Comparison of ENCODE assay signal across 10 cellular contexts in the genomic region with DNA sequence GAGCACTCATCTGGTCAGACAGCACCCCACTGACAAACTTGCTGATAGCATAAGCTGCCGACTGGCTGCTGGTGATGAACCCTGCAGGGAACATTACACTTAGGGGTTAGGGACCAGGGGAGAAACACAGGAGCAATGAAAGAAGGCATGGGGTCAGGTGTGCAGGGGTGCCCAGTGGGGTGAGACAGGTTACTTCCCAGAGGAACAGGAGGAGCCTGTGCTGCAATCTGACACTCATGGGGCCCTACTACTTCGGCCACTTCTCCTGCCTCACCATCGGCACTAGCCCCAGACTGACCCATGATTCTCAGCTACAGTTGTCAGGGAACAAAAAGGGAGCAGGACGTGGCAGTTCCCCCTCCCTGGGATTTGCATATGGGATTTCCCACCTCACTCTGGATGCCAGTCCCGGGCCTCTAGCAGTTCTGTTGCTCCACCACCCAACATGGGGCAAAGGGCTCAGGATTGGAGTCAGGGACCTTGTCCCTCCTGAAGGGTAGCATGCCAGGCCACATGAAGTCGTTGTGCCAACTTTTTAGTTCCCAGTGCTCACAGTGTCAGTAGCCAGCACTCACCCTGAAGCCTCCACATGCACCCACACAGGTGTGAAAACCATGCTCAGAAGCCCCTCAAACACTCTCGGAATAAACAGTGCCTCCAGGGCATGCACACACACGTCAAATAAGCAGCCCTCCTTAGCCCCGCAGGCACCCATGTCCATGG. TPM values are rescaled to one million over a fixed set of nuclear protein-coding genes. Genes with fewer than 3 reads are reported as not detected.
DNase-seq lines count a peak whose midpoint lies in the region; ATAC-seq and TF ChIP-seq lines count a peak whose summit lies in the region.
"Had no signal": no experiment of that assay in that cellular context is flagged by ENCODE, and none has a peak within 500 bp of the region (broad histone marks: within the 10 kb centered on the region; RNA-seq: fewer than 3 reads in every experiment).

No MANE protein-coding gene starts in this region.

- H3K4me3 Mint-ChIP-seq in activated CD8-positive, alpha-beta memory T cell treated with anti-CD3 and anti-CD28 coated beads, Interleukin-2, amount 10 ng/mL, durations not matched to agents 7 days and 5 days, result peak overlapping the region; percentile 71
- peak overlapping the region; percentile 75 for H3K4me3 Mint-ChIP-seq in activated T-helper 2 cell treated with anti-CD3 and anti-CD28 coated beads, Interferon-gamma antibody, Interleukin-2, Interleukin-4, amounts not matched to agents 10 μg/mL and 5 μg/mL and 100 μg/mL, durations not matched to agents 14 hours and 24 hours and 36 hours (ENCODE audit: low read depth)

- H3K9me3 ChIP-seq in right lobe of liver, result no peaks in the 10 kb centered on the region
- H3K9me3 ChIP-seq in stomach, result no peaks in the 10 kb centered on the region

- CTCF ChIA-PET in activated CD8-positive, alpha-beta memory T cell treated with anti-CD3 and anti-CD28 coated beads, Interleukin-2, amount 10 ng/mL, durations not matched to agents 7 days and 5 days (lab: Charles Lee), result interaction anchor here (1.0 kb wide), 1 partner anchor 10 kb away, joined by 4 read pairs; a partner anchor contains a TSS

- TF ChIP-seq CTCF in right lobe of liver (IDR thresholded peaks at IDR 0.05), result no peak
- TF ChIP-seq CTCF in stomach (IDR thresholded peaks at IDR 0.05), result no peak

- no peaks in the 10 kb centered on the region for H3K27me3 ChIP-seq in right lobe of liver
- no peaks in the 10 kb centered on the region for H3K27me3 ChIP-seq in stomach

- intact Hi-C loops in activated T-helper 2 cell treated with anti-CD3 and anti-CD28 coated beads, Interferon-gamma antibody, Interleukin-2, Interleukin-4, amounts not matched to agents 10 μg/mL and 5 μg/mL and 100 μg/mL, durations not matched to agents 14 hours and 24 hours and 36 hours (cut with micrococcal nuclease), result no loop called here
- intact Hi-C loops in right lobe of liver (cut with DNase I) (no loop called here), stomach (cut with DNase I; ENCODE audit: low total_unique reads) (no loop called here)

- H3K4me3 ChIP-seq in right lobe of liver (peak overlapping the region; percentile 66 to 96 (median 81)), stomach (peak overlapping the region in 2 of 4 donors; percentile 12 to 85)

- H3K4me1 ChIP-seq in right lobe of liver (peaks cover 2 to 44% (median 18%) of the 10 kb centered on the region in 4 donors), stomach (peaks cover 28 to 69% (median 63%) of the 10 kb centered on the region in 4 donors)

- H3K36me3 Mint-ChIP-seq in activated CD8-positive, alpha-beta memory T cell treated with anti-CD3 and anti-CD28 coated beads, Interleukin-2, amount 10 ng/mL, durations not matched to agents 7 days and 5 days, result peaks cover 14% of the 10 kb centered on the region
- H3K36me3 Mint-ChIP-seq in activated T-helper 2 cell treated with anti-CD3 and anti-CD28 coated beads, Interferon-gamma antibody, Interleukin-2, Interleukin-4, amounts not matched to agents 10 μg/mL and 5 μg/mL and 100 μg/mL, durations not matched to agents 14 hours and 24 hours and 36 hours (ENCODE audit: low read depth), result peaks cover 38% of the 10 kb centered on the region

- no peak for TF ChIP-seq EP300 in stomach (IDR thresholded peaks at IDR 0.05)

- H3K27ac ChIP-seq in right lobe of liver (peak overlapping the region; percentile 45 to 86 (median 67)), stomach (peak overlapping the region in 4 of 5 donors; percentile 89 to 93 (median 92))

- H3K9me3 Mint-ChIP-seq in activated CD8-positive, alpha-beta memory T cell treated with anti-CD3 and anti-CD28 coated beads, Interleukin-2, amount 10 ng/mL, durations not matched to agents 7 days and 5 days (ENCODE audit: low read depth), result no peaks in the 10 kb centered on the region
- no peaks in the 10 kb centered on the region for H3K9me3 Mint-ChIP-seq in activated T-helper 2 cell treated with anti-CD3 and anti-CD28 coated beads, Interferon-gamma antibody, Interleukin-2, Interleukin-4, amounts not matched to agents 10 μg/mL and 5 μg/mL and 100 μg/mL, durations not matched to agents 14 hours and 24 hours and 36 hours

- WGBS in right lobe of liver (ENCODE audit: insufficient coverage, low coverage, low lambda C conversion rate, missing lambda C conversion rate), result 29% methylated on average over 1 of the region's 9 CpGs
- 35 to 64% (median 41%) methylated on average over 8 to 9 of the region's 9 CpGs for WGBS in stomach, 5 donors

- H3K4me1 Mint-ChIP-seq in activated CD8-positive, alpha-beta memory T cell treated with anti-CD3 and anti-CD28 coated beads, Interleukin-2, amount 10 ng/mL, durations not matched to agents 7 days and 5 days, result peaks cover 33% of the 10 kb centered on the region
- peaks cover 22% of the 10 kb centered on the region for H3K4me1 Mint-ChIP-seq in activated T-helper 2 cell treated with anti-CD3 and anti-CD28 coated beads, Interferon-gamma antibody, Interleukin-2, Interleukin-4, amounts not matched to agents 10 μg/mL and 5 μg/mL and 100 μg/mL, durations not matched to agents 14 hours and 24 hours and 36 hours (ENCODE audit: low read depth)

- DNase-seq in activated CD8-positive, alpha-beta memory T cell treated with anti-CD3 and anti-CD28 coated beads, Interleukin-2, amount 10 ng/mL, durations not matched to agents 7 days and 5 days, result no peak
- DNase-seq in activated CD8-positive, alpha-beta memory T cell treated with anti-CD3 and anti-CD28 coated beads, Interleukin-2, amount 50 U/mL, for 4 hours, result no peak
- DNase-seq in activated T-helper 2 cell treated with anti-CD3 and anti-CD28 coated beads, Interferon-gamma antibody, Interleukin-2, Interleukin-4, amounts not matched to agents 10 μg/mL and 5 μg/mL and 100 μg/mL, durations not matched to agents 14 hours and 24 hours and 36 hours (ENCODE audit: low spot score), result no peak
- DNase-seq in right lobe of liver (peak; percentile 60 to 92 (median 89)), stomach (no peak), dedifferentiated amniotic fluid mesenchymal stem cell (ENCODE audit: extremely low spot score) (no peak), DMS79 treated with DMSO at 0.1 percent for 48 hours (lab: John Stamatoyannopoulos, UW) (no peak)
- DNase-seq: effector CD8-positive, alpha-beta T cell; NCI-H446 had no signal

- peak overlapping the region; percentile 83 for H3K27ac Mint-ChIP-seq in activated CD8-positive, alpha-beta memory T cell treated with anti-CD3 and anti-CD28 coated beads, Interleukin-2, amount 10 ng/mL, durations not matched to agents 7 days and 5 days
- peak overlapping the region; percentile 4 for H3K27ac Mint-ChIP-seq in activated T-helper 2 cell treated with anti-CD3 and anti-CD28 coated beads, Interferon-gamma antibody, Interleukin-2, Interleukin-4, amounts not matched to agents 10 μg/mL and 5 μg/mL and 100 μg/mL, durations not matched to agents 14 hours and 24 hours and 36 hours

- ATAC-seq in activated CD8-positive, alpha-beta memory T cell treated with anti-CD3 and anti-CD28 coated beads, Interleukin-2, amount 10 ng/mL, durations not matched to agents 7 days and 5 days, result no peak
- ATAC-seq in right lobe of liver (peak; percentile 14 to 58 (median 48)), HG03095 (IDR thresholded peaks at IDR 0.05; ENCODE audit: unreplicated experiment) (no peak)

- H3K27me3 Mint-ChIP-seq in activated CD8-positive, alpha-beta memory T cell treated with anti-CD3 and anti-CD28 coated beads, Interleukin-2, amount 10 ng/mL, durations not matched to agents 7 days and 5 days, result no peaks in the 10 kb centered on the region
- H3K27me3 Mint-ChIP-seq in activated T-helper 2 cell treated with anti-CD3 and anti-CD28 coated beads, Interferon-gamma antibody, Interleukin-2, Interleukin-4, amounts not matched to agents 10 μg/mL and 5 μg/mL and 100 μg/mL, durations not matched to agents 14 hours and 24 hours and 36 hours (ENCODE audit: low read depth), result no peaks in the 10 kb centered on the region

- TF ChIP-seq POLR2A in right lobe of liver (IDR thresholded peaks at IDR 0.05) (peak; percentile 25), stomach (IDR thresholded peaks at IDR 0.05) (no peak)

- H3K36me3 ChIP-seq in right lobe of liver (peaks cover 0 to 21% (median 11%) of the 10 kb centered on the region in 4 donors), stomach (peaks cover 16 to 45% (median 41%) of the 10 kb centered on the region in 4 donors)

RNA-seq across cellular contexts. Expression of a gene that starts 2.2 kb away (rescaled TPM):
- 10 to 100 TPM; 26.0 to 26.5 TPM for total RNA-seq in activated CD8-positive, alpha-beta memory T cell treated with anti-CD3 and anti-CD28 coated beads, Interleukin-2, amount 10 ng/mL, durations not matched to agents 7 days and 5 days
- total RNA-seq in activated T-helper 2 cell treated with anti-CD3 and anti-CD28 coated beads, Interferon-gamma antibody, Interleukin-2, Interleukin-4, amounts not matched to agents 10 μg/mL and 5 μg/mL and 100 μg/mL, durations not matched to agents 14 hours and 24 hours and 36 hours, result 31.7 and 34.4 TPM in 2 replicates
- total RNA-seq in right lobe of liver (100 to 1,000 TPM in 4 of 6 experiments, 10 to 100 TPM in 2; 78.5 to 177 (median 147) TPM), stomach (100 to 1,000 TPM in 1 of 5 donors, 10 to 100 TPM in 4; 16.3 to 126 (median 23.5) TPM)
- 10 to 100 TPM; 12.4 to 14.6 (median 13.0) TPM for polyA plus RNA-seq in stomach

RNA-seq across cellular contexts. Expression of a gene that starts 9.9 kb away (rescaled TPM):
- 10 to 100 TPM; 73.9 to 91.5 TPM for total RNA-seq in activated CD8-positive, alpha-beta memory T cell treated with anti-CD3 and anti-CD28 coated beads, Interleukin-2, amount 10 ng/mL, durations not matched to agents 7 days and 5 days
- total RNA-seq in activated T-helper 2 cell treated with anti-CD3 and anti-CD28 coated beads, Interferon-gamma antibody, Interleukin-2, Interleukin-4, amounts not matched to agents 10 μg/mL and 5 μg/mL and 100 μg/mL, durations not matched to agents 14 hours and 24 hours and 36 hours, result 121 and 128 TPM in 2 replicates
- 10 to 100 TPM; 17.2 to 46.3 (median 33.4) TPM for total RNA-seq in right lobe of liver
- total RNA-seq in stomach, result 10 to 100 TPM; 13.4 to 81.4 (median 20.0) TPM
- polyA plus RNA-seq in stomach, result 10 to 100 TPM; 29.6 to 49.6 (median 34.1) TPM

RNA-seq across cellular contexts. Expression of a gene that starts 10.4 kb away (rescaled TPM):
- total RNA-seq in activated CD8-positive, alpha-beta memory T cell treated with anti-CD3 and anti-CD28 coated beads, Interleukin-2, amount 10 ng/mL, durations not matched to agents 7 days and 5 days, result 1,000 to 10,000 TPM in 1 of 2 experiments, 100 to 1,000 TPM in 1; 945 to 1,070 TPM
- 1,728 and 1,773 TPM in 2 replicates for total RNA-seq in activated T-helper 2 cell treated with anti-CD3 and anti-CD28 coated beads, Interferon-gamma antibody, Interleukin-2, Interleukin-4, amounts not matched to agents 10 μg/mL and 5 μg/mL and 100 μg/mL, durations not matched to agents 14 hours and 24 hours and 36 hours
- total RNA-seq in right lobe of liver (100 to 1,000 TPM; 326 to 822 (median 376) TPM), stomach (1,000 to 10,000 TPM in 3 of 5 donors, 100 to 1,000 TPM in 2; 157 to 2,308 (median 1,395) TPM)
- polyA plus RNA-seq in stomach, result 1,000 to 10,000 TPM; 2,403 to 3,218 (median 2,977) TPM

RNA-seq across cellular contexts. Expression of a gene that starts 28.5 kb away (rescaled TPM):
- total RNA-seq in activated CD8-positive, alpha-beta memory T cell treated with anti-CD3 and anti-CD28 coated beads, Interleukin-2, amount 10 ng/mL, durations not matched to agents 7 days and 5 days, result 100 to 1,000 TPM; 108 to 163 TPM
- total RNA-seq in activated T-helper 2 cell treated with anti-CD3 and anti-CD28 coated beads, Interferon-gamma antibody, Interleukin-2, Interleukin-4, amounts not matched to agents 10 μg/mL and 5 μg/mL and 100 μg/mL, durations not matched to agents 14 hours and 24 hours and 36 hours, result 215 and 226 TPM in 2 replicates
- 100 to 1,000 TPM; 107 to 202 (median 171) TPM for total RNA-seq in right lobe of liver
- total RNA-seq in stomach, result 100 to 1,000 TPM in 2 of 5 donors, 10 to 100 TPM in 3; 46.1 to 127 (median 80.0) TPM
- polyA plus RNA-seq in stomach, result 10 to 100 TPM; 12.7 to 57.2 (median 26.7) TPM

RNA-seq across cellular contexts. Expression of a gene that starts 30.6 kb away (rescaled TPM):
- 10 to 100 TPM; 43.4 to 47.1 TPM for total RNA-seq in activated CD8-positive, alpha-beta memory T cell treated with anti-CD3 and anti-CD28 coated beads, Interleukin-2, amount 10 ng/mL, durations not matched to agents 7 days and 5 days
- 44.2 and 47.7 TPM in 2 replicates for total RNA-seq in activated T-helper 2 cell treated with anti-CD3 and anti-CD28 coated beads, Interferon-gamma antibody, Interleukin-2, Interleukin-4, amounts not matched to agents 10 μg/mL and 5 μg/mL and 100 μg/mL, durations not matched to agents 14 hours and 24 hours and 36 hours
- total RNA-seq in right lobe of liver (10 to 100 TPM; 11.5 to 16.7 (median 13.0) TPM), stomach (100 to 1,000 TPM in 1 of 5 donors, 10 to 100 TPM in 4; 34.8 to 310 (median 64.0) TPM)
- 10 to 100 TPM; 17.8 to 38.0 (median 18.0) TPM for polyA plus RNA-seq in stomach

Comparison
In these comparisons a context has a peak if more than half of its experiments do, and no peak if none do; other contexts are left out.
1. ATAC-seq: peak in right lobe of liver (4 of 4); none in activated CD8-positive, alpha-beta memory T cell treated with anti-CD3 and anti-CD28 coated beads, Interleukin-2, amount 10 ng/mL, durations not matched to agents 7 days and 5 days (single experiment) and HG03095 (single experiment).
2. DNase-seq: peak in right lobe of liver (3 of 3); none in activated CD8-positive, alpha-beta memory T cell treated with anti-CD3 and anti-CD28 coated beads, Interleukin-2, amount 10 ng/mL, durations not matched to agents 7 days and 5 days (single experiment), activated CD8-positive, alpha-beta memory T cell treated with anti-CD3 and anti-CD28 coated beads, Interleukin-2, amount 50 U/mL, for 4 hours (single experiment), activated T-helper 2 cell treated with anti-CD3 and anti-CD28 coated beads, Interferon-gamma antibody, Interleukin-2, Interleukin-4, amounts not matched to agents 10 μg/mL and 5 μg/mL and 100 μg/mL, durations not matched to agents 14 hours and 24 hours and 36 hours (single experiment), stomach (single experiment), dedifferentiated amniotic fluid mesenchymal stem cell (single experiment) and DMS79 treated with DMSO at 0.1 percent for 48 hours (single experiment).